ENCODE assay signal across 8 cellular contexts in the genomic region with DNA sequence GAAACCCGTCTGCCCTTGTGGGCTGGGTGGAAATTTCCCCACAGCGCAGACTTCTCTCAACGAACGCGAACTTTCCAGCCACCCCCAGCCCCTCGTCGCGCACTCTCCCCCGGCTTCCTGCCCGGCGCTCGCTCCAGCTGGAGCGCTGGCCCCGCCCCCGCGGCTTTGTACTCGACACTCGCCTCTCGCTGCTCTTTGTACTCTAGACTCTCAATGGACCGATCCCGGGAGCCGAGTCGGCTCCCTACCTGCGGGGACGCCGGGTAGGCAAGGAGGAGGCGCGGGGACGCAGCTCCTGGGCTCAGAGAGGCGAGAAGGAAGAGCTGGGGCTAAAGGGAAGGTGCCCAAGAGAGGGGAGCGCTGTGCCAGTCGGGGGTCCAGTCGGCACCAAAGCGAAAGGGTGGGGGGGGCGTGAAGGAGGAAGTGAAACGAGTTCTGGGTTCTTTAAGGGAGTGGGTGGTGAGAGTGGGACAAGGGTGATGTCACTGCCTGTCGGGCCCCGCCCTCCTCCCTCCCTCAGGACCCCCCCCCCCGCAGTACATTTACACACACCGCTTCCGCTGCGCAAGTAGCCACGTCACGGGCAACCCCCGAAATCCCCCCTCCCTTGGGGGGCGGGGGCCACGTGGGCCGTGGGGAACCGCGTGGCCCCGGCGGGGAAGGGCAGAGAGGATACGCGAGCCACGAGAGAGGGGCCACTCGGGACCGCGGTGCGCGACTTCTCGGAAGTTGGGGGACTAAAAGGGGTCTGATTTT. TPM values are rescaled to one million over a fixed set of nuclear protein-coding genes. Genes with fewer than 3 reads are reported as not detected.
DNase-seq lines count a peak whose midpoint lies in the region; ATAC-seq and TF ChIP-seq lines count a peak whose summit lies in the region.

No MANE protein-coding gene starts in this region.

- peak overlapping the region; percentile 56 for H3K4me3 ChIP-seq in HL-60 (replicated peaks; ENCODE audit: insufficient read depth, low read length)
- peak overlapping the region; percentile 78 for H3K4me3 ChIP-seq in NT2/D1 (ENCODE audit: insufficient read length, low read depth)
- peak overlapping the region; percentile 93 for H3K4me3 ChIP-seq in endodermal cell (ENCODE audit: low read length)

- peak in 1 of 2 experiments; percentile 61 for DNase-seq in HL-60 (ENCODE audit: low read depth in 1 of 2, low spot score in 1 of 2)
- DNase-seq in NT2/D1 (ENCODE audit: low read depth, low spot score) = no peak
- DNase-seq in activated CD8-positive, alpha-beta memory T cell treated with anti-CD3 and anti-CD28 coated beads, Interleukin-2, amount 50 U/mL, for 4 hours = peak; percentile 94
- peak; percentile 96 for DNase-seq in endodermal cell
- DNase-seq in mesenteric fat pad (ENCODE audit: low spot score) = peak; percentile 96
- DNase-seq in stimulated activated CD8-positive, alpha-beta memory T cell treated with anti-CD3 and anti-CD28 coated beads, Interleukin-12 subunit alpha, Interleukin-12 subunit beta, amount 100 ng/mL, for 4 hours (ENCODE audit: low read depth) = peak; percentile 94

- H3K36me3 Mint-ChIP-seq in endodermal cell (ENCODE audit: low read depth) = peaks cover 28% of the 10 kb centered on the region

- TF ChIP-seq CTCF in 22Rv1 (IDR thresholded peaks at IDR 0.05) = no peak
- no peak for TF ChIP-seq CTCF in HL-60 (IDR thresholded peaks at IDR 0.05; ENCODE audit: insufficient read depth, low read length)
- no peak for TF ChIP-seq CTCF in endodermal cell (conservative IDR thresholded peaks at IDR 0.05)

- H3K36me3 ChIP-seq in NT2/D1 (ENCODE audit: insufficient read depth, insufficient read length, low read length) (peaks cover 19% of the 10 kb centered on the region), endodermal cell (ENCODE audit: control insufficient read depth, insufficient read depth, low read length) (peaks cover 21% of the 10 kb centered on the region)

- H3K27ac ChIP-seq in 22Rv1 = peak overlapping the region; percentile 99
- peak overlapping the region; percentile 95 for H3K27ac ChIP-seq in HL-60 (replicated peaks)
- H3K27ac ChIP-seq in endodermal cell (ENCODE audit: low read depth, low read length) = peak overlapping the region; percentile 94

- peaks cover 2% of the 10 kb centered on the region for H3K27me3 Mint-ChIP-seq in endodermal cell (ENCODE audit: insufficient read depth)

- peaks cover 28% of the 10 kb centered on the region for H3K4me1 Mint-ChIP-seq in endodermal cell

- H3K27ac Mint-ChIP-seq in endodermal cell = peak overlapping the region; percentile 97

- no peaks in the 10 kb centered on the region for H3K9me3 ChIP-seq in NT2/D1 (ENCODE audit: insufficient read depth, low read length)
- no peaks in the 10 kb centered on the region for H3K9me3 ChIP-seq in endodermal cell (ENCODE audit: control insufficient read depth, low read length)

- H3K27me3 ChIP-seq in HL-60 (ENCODE audit: insufficient read depth, poor library complexity, severe bottlenecking) (no peaks in the 10 kb centered on the region), NT2/D1 (ENCODE audit: insufficient read depth, insufficient read length) (no peaks in the 10 kb centered on the region), endodermal cell (ENCODE audit: control insufficient read depth, insufficient read depth, low read length, poor library complexity, severe bottlenecking) (no peaks in the 10 kb centered on the region)

- H3K4me1 ChIP-seq in NT2/D1 (ENCODE audit: insufficient read depth, insufficient read length) = peaks cover 10% of the 10 kb centered on the region
- H3K4me1 ChIP-seq in endodermal cell (ENCODE audit: control insufficient read depth, insufficient read depth, low read length) = peaks cover 9% of the 10 kb centered on the region

- 0% methylated on average over 31 to 56 of the region's 61 CpGs for WGBS in endodermal cell (ENCODE audit: insufficient coverage in 1 of 2, insufficient read length in 1 of 2), 2 experiments

- H3K4me3 Mint-ChIP-seq in endodermal cell = peak overlapping the region; percentile 82

- H3K9me3 Mint-ChIP-seq in endodermal cell = no peaks in the 10 kb centered on the region

- H3K9ac ChIP-seq in NT2/D1 (ENCODE audit: insufficient read length, low read depth) = peak overlapping the region; percentile 88
- H3K9ac ChIP-seq in endodermal cell (ENCODE audit: extremely low read depth, low read length, poor library complexity, severe bottlenecking) = peak overlapping the region; percentile 71

- ATAC-seq in GM18867 (IDR thresholded peaks at IDR 0.05; ENCODE audit: unreplicated experiment) = peak; percentile 30

RNA-seq across cellular contexts. Expression of a gene that starts 9.7 kb away (rescaled TPM):
- 10 to 100 TPM; 53.3 to 60.3 TPM for total RNA-seq in endodermal cell
- polyA plus RNA-seq in endodermal cell (2013, experiment 1 of 2) = 44.5 TPM
- 40.5 TPM for polyA plus RNA-seq in endodermal cell (2013, experiment 2 of 2)
- total RNA-seq in mesenteric fat pad = 92.5 TPM

RNA-seq across cellular contexts. Expression of a gene that starts 11.2 kb away (rescaled TPM):
- 10 to 100 TPM; 16.8 to 26.8 TPM for total RNA-seq in endodermal cell
- polyA plus RNA-seq in endodermal cell (2013, experiment 1 of 2) = 24.6 TPM
- polyA plus RNA-seq in endodermal cell (2013, experiment 2 of 2) = 22.9 TPM
- total RNA-seq in mesenteric fat pad = 34.2 TPM

RNA-seq across cellular contexts. Expression of a gene that starts 13.6 kb away (rescaled TPM):
- 10 to 100 TPM; 38.9 to 44.8 TPM for total RNA-seq in endodermal cell
- polyA plus RNA-seq in endodermal cell (2013, experiment 1 of 2) = 65.6 TPM
- 58.9 TPM for polyA plus RNA-seq in endodermal cell (2013, experiment 2 of 2)
- 68.3 TPM for total RNA-seq in mesenteric fat pad

RNA-seq across cellular contexts. Expression of a gene that starts 14.1 kb away (rescaled TPM):
- total RNA-seq in endodermal cell (10 to 100 TPM; 10.6 to 12.9 TPM), mesenteric fat pad (16.7 TPM)
- 10.5 TPM for polyA plus RNA-seq in endodermal cell (2013, experiment 1 of 2)
- 8.3 TPM for polyA plus RNA-seq in endodermal cell (2013, experiment 2 of 2)

RNA-seq across cellular contexts. Expression of a gene that starts 44.9 kb away (rescaled TPM):
- total RNA-seq in endodermal cell = 10 to 100 TPM; 55.0 to 64.1 TPM
- polyA plus RNA-seq in endodermal cell (2013, experiment 1 of 2) = 66.3 TPM
- polyA plus RNA-seq in endodermal cell (2013, experiment 2 of 2) = 63.7 TPM
- 40.9 TPM for total RNA-seq in mesenteric fat pad
